Comparison of ENCODE assay signal across 19 cellular contexts in the genomic region with DNA sequence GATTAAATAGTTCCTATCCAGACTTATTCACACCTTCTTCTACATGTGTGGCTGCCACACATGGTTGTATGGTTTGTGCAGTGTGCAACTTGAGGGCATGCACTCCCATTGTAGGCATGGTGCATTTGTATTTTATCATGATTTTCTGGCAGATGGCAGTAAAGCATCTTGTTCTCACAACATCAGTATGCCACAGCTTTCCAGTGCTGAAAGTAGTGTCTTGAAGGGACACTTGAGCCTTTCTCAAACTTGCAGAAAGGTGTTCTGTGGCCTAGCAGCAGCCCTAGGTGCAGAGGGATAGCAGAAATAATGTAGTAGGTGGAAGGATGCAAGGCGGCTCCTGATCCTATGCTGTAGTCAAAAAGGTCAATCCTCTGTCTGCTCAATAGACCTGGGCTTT.
DNase-seq lines count a peak whose midpoint lies in the region; ATAC-seq and TF ChIP-seq lines count a peak whose summit lies in the region.
"Had no signal": no experiment of that assay in that cellular context is flagged by ENCODE, and none has a peak within 500 bp of the region (broad histone marks: within the 10 kb centered on the region; RNA-seq: fewer than 3 reads in every experiment).

No MANE protein-coding gene starts in this region.

- H3K27me3 ChIP-seq in GM23248 (replicated peaks; ENCODE audit: insufficient read depth) (no peaks in the 10 kb centered on the region), esophagus muscularis mucosa (no peaks in the 10 kb centered on the region), Karpas-422 (ENCODE audit: low read length) (no peaks in the 10 kb centered on the region)
- H3K27me3 ChIP-seq: BE2C had no signal

- H3K4me3 ChIP-seq in GM23248, result no peak overlapping the region
- H3K4me3 ChIP-seq in esophagus muscularis mucosa, result no peak overlapping the region
- H3K4me3 ChIP-seq in fibroblast of pulmonary artery (replicated peaks; ENCODE audit: low read depth, low read length), result no peak overlapping the region
- no peak overlapping the region for H3K4me3 ChIP-seq in Karpas-422 (ENCODE audit: low read length)

- H3K4me1 ChIP-seq in GM23248 (ENCODE audit: insufficient read depth) (peaks cover 6% of the 10 kb centered on the region; the same call in 1 of the 2 replicates), esophagus muscularis mucosa (no peaks in the 10 kb centered on the region), Karpas-422 (ENCODE audit: low read length) (no peaks in the 10 kb centered on the region)
- H3K4me1 ChIP-seq: BE2C had no signal

- H3K9me3 Mint-ChIP-seq in chondrocyte (ENCODE audit: low read depth), result no peaks in the 10 kb centered on the region
- H3K9me3 Mint-ChIP-seq: CD8-positive, alpha-beta memory T cell had no signal

- H3K27ac Mint-ChIP-seq in chondrocyte (ENCODE audit: unreplicated experiment), result no peak overlapping the region
- H3K27ac Mint-ChIP-seq: CD4-positive, CD25-positive, alpha-beta regulatory T cell; CD8-positive, alpha-beta memory T cell; H9 had no signal

- no peak for TF ChIP-seq EP300 in esophagus muscularis mucosa (IDR thresholded peaks at IDR 0.05)

- no peaks in the 10 kb centered on the region for H3F3A ChIP-seq in GM23248 (ENCODE audit: insufficient read depth)

- in situ Hi-C loops in GM23248 (cut with MboI), result no loop called here

- no peak overlapping the region for H3K27ac ChIP-seq in GM23248
- no peak overlapping the region for H3K27ac ChIP-seq in esophagus muscularis mucosa (replicated peaks in 1 of 4)
- H3K27ac ChIP-seq in Karpas-422 (ENCODE audit: low read length), result no peak overlapping the region

- H3K27me3 Mint-ChIP-seq in chondrocyte (ENCODE audit: low read depth), result no peaks in the 10 kb centered on the region

- no peaks in the 10 kb centered on the region for H3K9me3 ChIP-seq in GM23248 (ENCODE audit: low read depth)
- no peaks in the 10 kb centered on the region for H3K9me3 ChIP-seq in esophagus muscularis mucosa
- no peaks in the 10 kb centered on the region for H3K9me3 ChIP-seq in Karpas-422 (ENCODE audit: low read length)
- H3K9me3 ChIP-seq: BE2C had no signal

- H4K20me1 ChIP-seq in GM23248 (ENCODE audit: insufficient read depth) (no peaks in the 10 kb centered on the region), Karpas-422 (ENCODE audit: insufficient read depth, low read depth, low read length) (no peaks in the 10 kb centered on the region)

- no peaks in the 10 kb centered on the region for H3K9me2 ChIP-seq in GM23248 (ENCODE audit: insufficient read depth)
- H3K9me2 ChIP-seq in Karpas-422 (replicated peaks; ENCODE audit: insufficient read depth, low read length), result no peaks in the 10 kb centered on the region

- H3K4me3 Mint-ChIP-seq in chondrocyte (ENCODE audit: unreplicated experiment), result no peak overlapping the region
- H3K4me3 Mint-ChIP-seq: CD4-positive, CD25-positive, alpha-beta regulatory T cell; CD8-positive, alpha-beta memory T cell; H9 had no signal

- TF ChIP-seq POLR2A in esophagus muscularis mucosa (IDR thresholded peaks at IDR 0.05; ENCODE audit: low read depth), result no peak

- H2AFZ ChIP-seq in GM23248 (no peak overlapping the region), Karpas-422 (ENCODE audit: low read length) (no peak overlapping the region)

- 94 to 100% methylated on average over 1 of the region's 1 CpG for WGBS in GM23248 (ENCODE audit: low coverage in 1 of 2, low lambda C conversion rate in 2 of 2, missing lambda C conversion rate in 2 of 2), 2 experiments
- 75% methylated on average over 1 of the region's 1 CpG for WGBS in esophagus muscularis mucosa

- DNase-seq in GM23248, result peak; percentile 12
- DNase-seq in chondrocyte (ENCODE audit: low spot score), result no peak
- peak; percentile 60 for DNase-seq in esophagus muscularis mucosa (ENCODE audit: extremely low spot score)
- DNase-seq in fibroblast of pulmonary artery (ENCODE audit: low read depth), result peak; percentile 21
- DNase-seq in left lobe of liver (ENCODE audit: low spot score), result no peak
- no peak for DNase-seq in Karpas-422
- DNase-seq in NCI-H69 (lab: John Stamatoyannopoulos, UW), result no peak
- DNase-seq in GM10266 (ENCODE audit: extremely low spot score), result no peak
- DNase-seq: ACHN; BE2C; C1 segment of cervical spinal cord; CD4-positive, CD25-positive, alpha-beta regulatory T cell; CD8-positive, alpha-beta memory T cell; COR-L47; DMS 273 treated with DMSO at 0.1 percent for 48 hours; DMS53; DND-41; GOT3; H9 had no signal

- H3K36me3 Mint-ChIP-seq in chondrocyte (ENCODE audit: low read depth), result no peaks in the 10 kb centered on the region
- H3K36me3 Mint-ChIP-seq: CD4-positive, CD25-positive, alpha-beta regulatory T cell; CD8-positive, alpha-beta memory T cell had no signal

- H3K9ac ChIP-seq in GM23248, result no peak overlapping the region
- no peak overlapping the region for H3K9ac ChIP-seq in Karpas-422 (ENCODE audit: low read length)

- no peaks in the 10 kb centered on the region for H3K79me2 ChIP-seq in GM23248 (ENCODE audit: insufficient read depth)
- H3K79me2 ChIP-seq in Karpas-422 (ENCODE audit: low read length), result no peaks in the 10 kb centered on the region

- ATAC-seq in left lobe of liver, result no peak

- intact Hi-C loops in esophagus muscularis mucosa (cut with DNase I), result no loop called here

- H3K4me2 ChIP-seq in GM23248 (ENCODE audit: unreplicated experiment) (no peak overlapping the region), Karpas-422 (ENCODE audit: low read depth, low read length, poor library complexity, severe bottlenecking) (no peak overlapping the region)

- TF ChIP-seq CTCF in chondrocyte (IDR thresholded peaks at IDR 0.05) (peak; percentile 39), esophagus muscularis mucosa (IDR thresholded peaks at IDR 0.05) (no peak), fibroblast of pulmonary artery (IDR thresholded peaks at IDR 0.05; ENCODE audit: low read length, missing control alignments) (no peak), GM10266 (IDR thresholded peaks at IDR 0.05; ENCODE audit: control insufficient read depth, insufficient read depth, low read depth, missing control alignments) (no peak)

- H3K4me1 Mint-ChIP-seq in chondrocyte (ENCODE audit: low read depth), result no peaks in the 10 kb centered on the region
- H3K4me1 Mint-ChIP-seq: CD4-positive, CD25-positive, alpha-beta regulatory T cell; CD8-positive, alpha-beta memory T cell; H9 had no signal

- H3K36me3 ChIP-seq in GM23248 (ENCODE audit: low read depth) (no peaks in the 10 kb centered on the region), esophagus muscularis mucosa (no peaks in the 10 kb centered on the region), Karpas-422 (ENCODE audit: insufficient read depth, low read length) (no peaks in the 10 kb centered on the region)
- H3K36me3 ChIP-seq: BE2C had no signal

Comparison
In these comparisons a context has a peak if more than half of its experiments do, and no peak if none do; other contexts are left out.
1. DNase-seq: peak in GM23248 (single experiment), esophagus muscularis mucosa (single experiment) and fibroblast of pulmonary artery (single experiment); none in chondrocyte (single experiment), left lobe of liver (single experiment), Karpas-422 (single experiment), NCI-H69 (single experiment) and GM10266 (single experiment).